In the genomic region with DNA sequence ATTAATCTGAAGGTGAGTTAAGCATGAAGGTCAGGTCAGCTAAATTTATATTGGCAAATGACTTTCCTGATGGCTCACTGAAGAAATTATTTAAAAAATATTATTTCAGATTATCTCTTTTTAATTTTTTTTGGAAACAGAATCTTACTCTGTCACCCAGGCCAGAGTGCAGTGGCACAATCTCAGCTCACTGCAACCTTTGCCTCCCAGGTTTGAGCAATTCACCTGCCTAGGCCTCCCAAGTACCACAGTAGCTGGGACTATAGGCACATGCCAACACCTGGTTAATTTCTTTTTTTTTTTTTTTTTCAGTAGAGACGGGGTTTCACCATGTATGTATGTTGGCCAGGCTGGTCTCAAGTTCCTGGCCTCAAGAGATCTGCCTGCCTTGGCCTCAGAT, we compare ENCODE assay signal across 9 cellular contexts.
"Had no signal": no experiment of that assay in that cellular context is flagged by ENCODE, and none has a peak within 500 bp of the region (broad histone marks: within the 10 kb centered on the region; RNA-seq: fewer than 3 reads in every experiment).

No MANE protein-coding gene starts in this region.

- FAIRE-seq: H1, H54, K562 had no signal

- H3K4me3 ChIP-seq: GM23338, K562 had no signal

- H2AFZ ChIP-seq: GM23338 had no signal

- H3K4me2 ChIP-seq: GM23338 had no signal

- DNase-seq: H9, HCEC 1CT, IMR-90, KG1 had no signal

- H3K27ac ChIP-seq: HL-60 had no signal

- ATAC-seq: GM23338, K562 had no signal
